ENCODE assay signal across 1 cellular context in the genomic region with DNA sequence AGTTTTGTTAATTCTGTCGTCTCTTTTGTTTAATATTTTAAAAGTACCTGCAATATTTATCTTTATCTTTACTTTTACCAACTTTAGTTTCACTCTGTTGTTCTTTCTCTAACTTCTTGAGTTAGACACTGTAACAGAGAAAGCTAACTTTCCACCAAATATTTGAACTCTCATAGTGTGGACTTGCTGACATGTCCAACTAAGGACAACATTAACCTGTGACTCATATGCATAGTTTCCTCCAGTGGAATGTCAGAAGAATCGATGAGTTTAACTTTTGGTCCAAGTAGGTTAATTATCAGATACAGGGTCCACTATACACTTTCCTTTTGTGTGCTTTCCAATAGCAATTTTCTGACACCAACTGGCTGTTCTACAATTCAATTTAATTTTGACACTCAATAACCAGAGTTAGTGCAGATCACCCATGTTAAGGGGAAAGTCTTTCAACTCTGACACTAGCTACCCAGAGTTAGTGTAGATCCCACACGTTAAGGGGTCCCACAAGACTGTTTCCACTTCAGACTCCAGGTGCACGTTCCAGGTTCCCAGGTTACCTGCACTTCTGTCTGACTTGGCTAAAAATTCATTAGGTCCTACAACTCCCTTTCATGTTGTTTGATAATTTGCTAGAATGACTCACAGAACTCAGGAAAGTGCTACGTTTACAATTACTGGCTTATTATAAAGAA.
TF ChIP-seq lines count a peak whose summit lies in the region.

No MANE protein-coding gene starts in this region.

TF ChIP-seq in HepG2, 621 proteins besides CTCF, POLR2A, EP300 and RAD21 (continued from another document):
- TF ChIP-seq, protein P1, sequence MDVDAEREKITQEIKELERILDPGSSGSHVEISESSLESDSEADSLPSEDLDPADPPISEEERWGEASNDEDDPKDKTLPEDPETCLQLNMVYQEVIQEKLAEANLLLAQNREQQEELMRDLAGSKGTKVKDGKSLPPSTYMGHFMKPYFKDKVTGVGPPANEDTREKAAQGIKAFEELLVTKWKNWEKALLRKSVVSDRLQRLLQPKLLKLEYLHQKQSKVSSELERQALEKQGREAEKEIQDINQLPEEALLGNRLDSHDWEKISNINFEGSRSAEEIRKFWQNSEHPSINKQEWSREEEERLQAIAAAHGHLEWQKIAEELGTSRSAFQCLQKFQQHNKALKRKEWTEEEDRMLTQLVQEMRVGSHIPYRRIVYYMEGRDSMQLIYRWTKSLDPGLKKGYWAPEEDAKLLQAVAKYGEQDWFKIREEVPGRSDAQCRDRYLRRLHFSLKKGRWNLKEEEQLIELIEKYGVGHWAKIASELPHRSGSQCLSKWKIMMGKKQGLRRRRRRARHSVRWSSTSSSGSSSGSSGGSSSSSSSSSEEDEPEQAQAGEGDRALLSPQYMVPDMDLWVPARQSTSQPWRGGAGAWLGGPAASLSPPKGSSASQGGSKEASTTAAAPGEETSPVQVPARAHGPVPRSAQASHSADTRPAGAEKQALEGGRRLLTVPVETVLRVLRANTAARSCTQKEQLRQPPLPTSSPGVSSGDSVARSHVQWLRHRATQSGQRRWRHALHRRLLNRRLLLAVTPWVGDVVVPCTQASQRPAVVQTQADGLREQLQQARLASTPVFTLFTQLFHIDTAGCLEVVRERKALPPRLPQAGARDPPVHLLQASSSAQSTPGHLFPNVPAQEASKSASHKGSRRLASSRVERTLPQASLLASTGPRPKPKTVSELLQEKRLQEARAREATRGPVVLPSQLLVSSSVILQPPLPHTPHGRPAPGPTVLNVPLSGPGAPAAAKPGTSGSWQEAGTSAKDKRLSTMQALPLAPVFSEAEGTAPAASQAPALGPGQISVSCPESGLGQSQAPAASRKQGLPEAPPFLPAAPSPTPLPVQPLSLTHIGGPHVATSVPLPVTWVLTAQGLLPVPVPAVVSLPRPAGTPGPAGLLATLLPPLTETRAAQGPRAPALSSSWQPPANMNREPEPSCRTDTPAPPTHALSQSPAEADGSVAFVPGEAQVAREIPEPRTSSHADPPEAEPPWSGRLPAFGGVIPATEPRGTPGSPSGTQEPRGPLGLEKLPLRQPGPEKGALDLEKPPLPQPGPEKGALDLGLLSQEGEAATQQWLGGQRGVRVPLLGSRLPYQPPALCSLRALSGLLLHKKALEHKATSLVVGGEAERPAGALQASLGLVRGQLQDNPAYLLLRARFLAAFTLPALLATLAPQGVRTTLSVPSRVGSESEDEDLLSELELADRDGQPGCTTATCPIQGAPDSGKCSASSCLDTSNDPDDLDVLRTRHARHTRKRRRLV (CRISPR knock-in tag; IDR thresholded peaks at IDR 0.05) = no peak
- TF ChIP-seq, protein P2, sequence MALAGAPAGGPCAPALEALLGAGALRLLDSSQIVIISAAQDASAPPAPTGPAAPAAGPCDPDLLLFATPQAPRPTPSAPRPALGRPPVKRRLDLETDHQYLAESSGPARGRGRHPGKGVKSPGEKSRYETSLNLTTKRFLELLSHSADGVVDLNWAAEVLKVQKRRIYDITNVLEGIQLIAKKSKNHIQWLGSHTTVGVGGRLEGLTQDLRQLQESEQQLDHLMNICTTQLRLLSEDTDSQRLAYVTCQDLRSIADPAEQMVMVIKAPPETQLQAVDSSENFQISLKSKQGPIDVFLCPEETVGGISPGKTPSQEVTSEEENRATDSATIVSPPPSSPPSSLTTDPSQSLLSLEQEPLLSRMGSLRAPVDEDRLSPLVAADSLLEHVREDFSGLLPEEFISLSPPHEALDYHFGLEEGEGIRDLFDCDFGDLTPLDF (CRISPR knock-in tag; IDR thresholded peaks at IDR 0.05) = no peak
- TF ChIP-seq CREM (IDR thresholded peaks at IDR 0.05) = 0 out of 2 replicates have a peak, but pooled peaks have one; percentile 12
- TF ChIP-seq CREM (CRISPR knock-in tag; IDR thresholded peaks at IDR 0.05) = no peak
- no peak for TF ChIP-seq SMC3 (IDR thresholded peaks at IDR 0.05; ENCODE audit: low read length)
- TF ChIP-seq, protein P3, sequence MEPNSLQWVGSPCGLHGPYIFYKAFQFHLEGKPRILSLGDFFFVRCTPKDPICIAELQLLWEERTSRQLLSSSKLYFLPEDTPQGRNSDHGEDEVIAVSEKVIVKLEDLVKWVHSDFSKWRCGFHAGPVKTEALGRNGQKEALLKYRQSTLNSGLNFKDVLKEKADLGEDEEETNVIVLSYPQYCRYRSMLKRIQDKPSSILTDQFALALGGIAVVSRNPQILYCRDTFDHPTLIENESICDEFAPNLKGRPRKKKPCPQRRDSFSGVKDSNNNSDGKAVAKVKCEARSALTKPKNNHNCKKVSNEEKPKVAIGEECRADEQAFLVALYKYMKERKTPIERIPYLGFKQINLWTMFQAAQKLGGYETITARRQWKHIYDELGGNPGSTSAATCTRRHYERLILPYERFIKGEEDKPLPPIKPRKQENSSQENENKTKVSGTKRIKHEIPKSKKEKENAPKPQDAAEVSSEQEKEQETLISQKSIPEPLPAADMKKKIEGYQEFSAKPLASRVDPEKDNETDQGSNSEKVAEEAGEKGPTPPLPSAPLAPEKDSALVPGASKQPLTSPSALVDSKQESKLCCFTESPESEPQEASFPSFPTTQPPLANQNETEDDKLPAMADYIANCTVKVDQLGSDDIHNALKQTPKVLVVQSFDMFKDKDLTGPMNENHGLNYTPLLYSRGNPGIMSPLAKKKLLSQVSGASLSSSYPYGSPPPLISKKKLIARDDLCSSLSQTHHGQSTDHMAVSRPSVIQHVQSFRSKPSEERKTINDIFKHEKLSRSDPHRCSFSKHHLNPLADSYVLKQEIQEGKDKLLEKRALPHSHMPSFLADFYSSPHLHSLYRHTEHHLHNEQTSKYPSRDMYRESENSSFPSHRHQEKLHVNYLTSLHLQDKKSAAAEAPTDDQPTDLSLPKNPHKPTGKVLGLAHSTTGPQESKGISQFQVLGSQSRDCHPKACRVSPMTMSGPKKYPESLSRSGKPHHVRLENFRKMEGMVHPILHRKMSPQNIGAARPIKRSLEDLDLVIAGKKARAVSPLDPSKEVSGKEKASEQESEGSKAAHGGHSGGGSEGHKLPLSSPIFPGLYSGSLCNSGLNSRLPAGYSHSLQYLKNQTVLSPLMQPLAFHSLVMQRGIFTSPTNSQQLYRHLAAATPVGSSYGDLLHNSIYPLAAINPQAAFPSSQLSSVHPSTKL (CRISPR knock-in tag; IDR thresholded peaks at IDR 0.05) = 0 out of 2 replicates have a peak, but pooled peaks have one; percentile 24
- no peak for TF ChIP-seq ZNF598 (CRISPR knock-in tag; IDR thresholded peaks at IDR 0.05; ENCODE audit: borderline replicate concordance)
- TF ChIP-seq, protein P4, sequence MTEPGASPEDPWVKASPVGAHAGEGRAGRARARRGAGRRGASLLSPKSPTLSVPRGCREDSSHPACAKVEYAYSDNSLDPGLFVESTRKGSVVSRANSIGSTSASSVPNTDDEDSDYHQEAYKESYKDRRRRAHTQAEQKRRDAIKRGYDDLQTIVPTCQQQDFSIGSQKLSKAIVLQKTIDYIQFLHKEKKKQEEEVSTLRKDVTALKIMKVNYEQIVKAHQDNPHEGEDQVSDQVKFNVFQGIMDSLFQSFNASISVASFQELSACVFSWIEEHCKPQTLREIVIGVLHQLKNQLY (CRISPR knock-in tag; IDR thresholded peaks at IDR 0.05) = no peak
- TF ChIP-seq RCOR2 (CRISPR knock-in tag; IDR thresholded peaks at IDR 0.05) = no peak
- no peak for TF ChIP-seq TCF7L2 (IDR thresholded peaks at IDR 0.05; ENCODE audit: low read depth, low read length)
- no peak for TF ChIP-seq HES4 (CRISPR knock-in tag; IDR thresholded peaks at IDR 0.05; ENCODE audit: borderline replicate concordance)
- no peak for TF ChIP-seq MIER3 (CRISPR knock-in tag; IDR thresholded peaks at IDR 0.05; ENCODE audit: borderline replicate concordance)
- TF ChIP-seq SRSF9 (IDR thresholded peaks at IDR 0.05; ENCODE audit: borderline replicate concordance, insufficient read depth, low read depth, low read length, poor library complexity, severe bottlenecking) = no peak
- TF ChIP-seq ZFY (CRISPR knock-in tag; IDR thresholded peaks at IDR 0.05) = no peak
- no peak for TF ChIP-seq CREB1 (IDR thresholded peaks at IDR 0.05)
- no peak for TF ChIP-seq CREB1 (CRISPR knock-in tag; IDR thresholded peaks at IDR 0.05)
- TF ChIP-seq ZFP37 (CRISPR knock-in tag; IDR thresholded peaks at IDR 0.05; ENCODE audit: borderline replicate concordance) = no peak
- TF ChIP-seq FOSL2 (CRISPR knock-in tag; IDR thresholded peaks at IDR 0.05) = peak; percentile 59; the same call in 1 of the 2 replicates
- TF ChIP-seq ZNF569 (CRISPR knock-in tag; IDR thresholded peaks at IDR 0.05; ENCODE audit: borderline replicate concordance) = no peak
- TF ChIP-seq TEAD3 (CRISPR knock-in tag; optimal IDR thresholded peaks at IDR 0.05; ENCODE audit: borderline replicate concordance) = peak; percentile 79
- TF ChIP-seq ZNF335 (CRISPR knock-in tag; IDR thresholded peaks at IDR 0.05) = no peak
- TF ChIP-seq IRF2 (CRISPR knock-in tag; IDR thresholded peaks at IDR 0.05) = no peak
- TF ChIP-seq ZNF564 (CRISPR knock-in tag; IDR thresholded peaks at IDR 0.05) = no peak
- TF ChIP-seq MIXL1 (CRISPR knock-in tag; IDR thresholded peaks at IDR 0.05) = 0 out of 2 replicates have a peak, but pooled peaks have one; percentile 16
- TF ChIP-seq, protein P5, sequence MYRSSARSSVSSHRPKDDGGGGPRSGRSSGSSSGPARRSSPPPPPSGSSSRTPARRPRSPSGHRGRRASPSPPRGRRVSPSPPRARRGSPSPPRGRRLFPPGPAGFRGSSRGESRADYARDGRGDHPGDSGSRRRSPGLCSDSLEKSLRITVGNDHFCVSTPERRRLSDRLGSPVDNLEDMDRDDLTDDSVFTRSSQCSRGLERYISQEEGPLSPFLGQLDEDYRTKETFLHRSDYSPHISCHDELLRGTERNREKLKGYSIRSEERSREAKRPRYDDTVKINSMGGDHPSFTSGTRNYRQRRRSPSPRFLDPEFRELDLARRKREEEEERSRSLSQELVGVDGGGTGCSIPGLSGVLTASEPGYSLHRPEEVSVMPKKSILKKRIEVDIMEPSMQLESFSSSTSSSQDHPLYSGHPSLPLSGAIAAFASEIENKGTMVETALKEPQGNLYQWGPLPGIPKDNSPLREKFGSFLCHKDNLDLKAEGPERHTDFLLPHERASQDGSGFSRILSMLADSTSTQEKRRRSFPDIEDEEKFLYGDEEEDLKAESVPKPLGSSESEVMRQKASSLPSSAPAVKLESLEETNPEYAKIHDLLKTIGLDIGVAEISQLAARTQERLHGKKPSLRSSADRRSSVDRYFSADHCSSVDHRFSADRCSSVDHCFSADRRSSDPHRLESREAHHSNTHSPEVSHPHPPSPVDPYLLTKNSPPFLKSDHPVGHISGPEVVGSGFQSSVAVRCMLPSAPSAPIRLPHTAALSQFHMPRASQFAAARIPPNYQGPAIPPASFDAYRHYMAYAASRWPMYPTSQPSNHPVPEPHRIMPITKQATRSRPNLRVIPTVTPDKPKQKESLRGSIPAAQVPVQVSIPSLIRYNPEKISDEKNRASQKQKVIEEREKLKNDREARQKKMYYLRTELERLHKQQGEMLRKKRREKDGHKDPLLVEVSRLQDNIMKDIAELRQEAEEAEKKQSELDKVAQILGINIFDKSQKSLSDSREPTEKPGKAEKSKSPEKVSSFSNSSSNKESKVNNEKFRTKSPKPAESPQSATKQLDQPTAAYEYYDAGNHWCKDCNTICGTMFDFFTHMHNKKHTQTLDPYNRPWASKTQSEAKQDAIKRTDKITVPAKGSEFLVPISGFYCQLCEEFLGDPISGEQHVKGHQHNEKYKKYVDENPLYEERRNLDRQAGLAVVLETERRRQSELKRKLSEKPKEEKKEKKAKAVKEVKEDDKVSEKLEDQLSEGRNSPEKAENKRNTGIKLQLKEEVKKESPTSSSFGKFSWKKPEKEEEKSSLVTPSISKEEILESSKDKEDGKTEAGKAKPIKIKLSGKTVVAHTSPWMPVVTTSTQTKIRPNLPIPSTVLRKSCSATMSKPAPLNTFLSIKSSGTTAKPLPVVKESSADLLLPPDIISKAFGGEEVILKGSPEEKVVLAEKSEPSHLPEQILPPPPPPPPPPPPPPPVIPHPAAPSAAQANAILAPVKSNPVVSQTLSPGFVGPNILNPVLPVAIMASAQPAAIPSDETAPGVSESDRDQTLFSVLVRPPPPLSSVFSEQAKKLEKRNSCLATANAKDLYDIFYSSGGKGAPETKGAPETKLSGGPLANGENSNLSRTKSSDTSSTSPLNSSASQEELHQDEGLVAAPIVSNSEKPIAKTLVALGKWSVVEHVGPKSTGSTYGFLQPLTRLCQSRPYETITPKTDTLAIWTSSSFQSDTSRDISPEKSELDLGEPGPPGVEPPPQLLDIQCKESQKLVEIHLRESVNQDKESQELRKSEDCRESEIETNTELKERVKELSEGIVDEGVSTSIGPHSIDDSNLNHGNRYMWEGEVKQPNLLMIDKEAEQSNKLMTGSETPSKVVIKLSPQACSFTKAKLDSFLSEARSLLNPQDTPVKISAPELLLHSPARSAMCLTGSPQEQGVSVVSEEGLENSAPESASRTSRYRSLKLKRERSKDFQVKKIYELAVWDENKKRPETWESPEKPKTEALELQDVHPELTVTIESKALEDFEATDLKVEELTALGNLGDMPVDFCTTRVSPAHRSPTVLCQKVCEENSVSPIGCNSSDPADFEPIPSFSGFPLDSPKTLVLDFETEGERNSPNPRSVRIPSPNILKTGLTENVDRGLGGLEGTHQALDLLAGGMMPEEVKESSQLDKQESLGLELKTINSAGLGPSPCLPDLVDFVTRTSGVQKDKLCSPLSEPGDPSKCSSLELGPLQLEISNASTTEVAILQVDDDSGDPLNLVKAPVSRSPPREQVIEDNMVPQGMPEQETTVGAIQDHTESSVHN (CRISPR knock-in tag; IDR thresholded peaks at IDR 0.05) = no peak
- TF ChIP-seq, protein P6, sequence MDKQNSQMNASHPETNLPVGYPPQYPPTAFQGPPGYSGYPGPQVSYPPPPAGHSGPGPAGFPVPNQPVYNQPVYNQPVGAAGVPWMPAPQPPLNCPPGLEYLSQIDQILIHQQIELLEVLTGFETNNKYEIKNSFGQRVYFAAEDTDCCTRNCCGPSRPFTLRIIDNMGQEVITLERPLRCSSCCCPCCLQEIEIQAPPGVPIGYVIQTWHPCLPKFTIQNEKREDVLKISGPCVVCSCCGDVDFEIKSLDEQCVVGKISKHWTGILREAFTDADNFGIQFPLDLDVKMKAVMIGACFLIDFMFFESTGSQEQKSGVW (CRISPR knock-in tag; IDR thresholded peaks at IDR 0.05; ENCODE audit: borderline replicate concordance) = no peak
- TF ChIP-seq, protein P7, sequence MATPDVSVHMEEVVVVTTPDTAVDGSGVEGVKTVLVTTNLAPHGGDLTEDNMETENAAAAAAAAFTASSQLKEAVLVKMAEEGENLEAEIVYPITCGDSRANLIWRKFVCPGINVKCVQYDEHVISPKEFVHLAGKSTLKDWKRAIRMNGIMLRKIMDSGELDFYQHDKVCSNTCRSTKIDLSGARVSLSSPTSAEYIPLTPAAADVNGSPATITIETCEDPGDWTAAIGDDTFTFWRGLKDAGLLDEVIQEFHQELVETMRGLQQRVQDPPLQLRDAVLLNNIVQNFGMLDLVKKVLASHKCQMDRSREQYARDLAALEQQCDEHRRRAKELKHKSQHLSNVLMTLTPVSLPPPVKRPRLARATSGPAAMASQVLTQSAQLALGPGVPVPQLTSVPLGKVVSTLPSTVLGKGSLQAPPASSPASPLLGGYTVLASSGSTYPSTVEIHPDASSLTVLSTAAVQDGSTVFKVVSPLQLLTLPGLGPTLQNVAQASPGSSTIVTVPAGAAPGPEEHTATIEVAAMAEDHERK (CRISPR knock-in tag; IDR thresholded peaks at IDR 0.05; ENCODE audit: low read depth) = no peak
- TF ChIP-seq HDAC2 (CRISPR knock-in tag; IDR thresholded peaks at IDR 0.05) = no peak
TF ChIP-seq in HepG2: peak in this region for 7.
